ENCODE assay signal across 27 cellular contexts in the genomic region with DNA sequence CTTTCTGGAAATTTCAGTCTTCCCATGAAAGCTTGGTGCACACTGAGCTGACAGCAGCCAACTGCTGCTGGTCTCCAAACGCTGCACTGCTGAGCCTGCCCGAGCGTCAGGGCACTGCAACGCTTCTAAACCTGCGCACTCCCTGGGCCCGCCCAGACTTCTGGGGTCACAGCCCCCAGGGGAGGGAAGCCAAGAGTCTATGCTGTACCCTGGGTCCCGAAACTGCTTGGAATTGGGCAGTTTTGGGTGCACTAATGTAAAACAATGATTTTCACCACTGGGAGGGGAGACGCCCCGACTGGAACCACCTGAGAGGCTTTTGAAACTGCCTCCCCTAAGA.
"Had no signal": no experiment of that assay in that cellular context is flagged by ENCODE, and none has a peak within 500 bp of the region (broad histone marks: within the 10 kb centered on the region; RNA-seq: fewer than 3 reads in every experiment).

No MANE protein-coding gene starts in this region.

- ATAC-seq: activated CD4-positive, CD25-positive, alpha-beta regulatory T cell treated with anti-CD3 and anti-CD28 coated beads, Interleukin-2, amount 50 U/mL, for 24 hours; left cardiac atrium; pancreas; T-helper 17 cell had no signal

- H3K27ac Mint-ChIP-seq: activated naive CD4-positive, alpha-beta T cell treated with anti-CD3 and anti-CD28 coated beads for 36 hours; mesothelial cell of epicardium; T-helper 17 cell had no signal

- H3K36me3 ChIP-seq: WERI-Rb-1 had no signal

- H3K27me3 Mint-ChIP-seq: activated naive CD8-positive, alpha-beta T cell treated with anti-CD3 and anti-CD28 coated beads, Interleukin-2, amount 10 ng/mL, durations not matched to agents 7 days and 5 days; dendritic cell treated with granulocyte-macrophage colony-stimulating factor and Interleukin-4, amounts not matched to agents 40 ng/mL and 50 ng/mL, for 4 days; naive B cell; T-helper 17 cell had no signal

- H3K9me3 ChIP-seq: pancreas, right atrium auricular region, testis, transverse colon had no signal

- H3K27me3 ChIP-seq: brain microvascular endothelial cell, esophagus squamous epithelium, pancreas, right atrium auricular region, testis, transverse colon had no signal

- H3K27ac ChIP-seq: brain microvascular endothelial cell, epithelial cell of prostate, esophagus squamous epithelium, pancreas, right atrium auricular region, testis, transverse colon, WERI-Rb-1 had no signal

- DNase-seq: activated CD4-positive, alpha-beta T cell treated with anti-CD3 and anti-CD28 coated beads for 48 hours; activated CD4-positive, alpha-beta T cell treated with anti-CD3 and anti-CD28 coated beads, Interleukin-2, amount 50 U/mL, for 48 hours; activated effector memory CD4-positive, alpha-beta T cell treated with Interleukin-2 at 50 U/mL for 16 hours; activated naive CD4-positive, alpha-beta T cell treated with anti-CD3 and anti-CD28 coated beads for 36 hours; activated naive CD8-positive, alpha-beta T cell treated with anti-CD3 and anti-CD28 coated beads, Interleukin-2, amount 10 ng/mL, durations not matched to agents 7 days and 5 days; brain microvascular endothelial cell; effector CD4-positive, alpha-beta T cell; esophagus squamous epithelium; foreskin melanocyte; left cardiac atrium; mammary epithelial cell; naive B cell; pancreas; stimulated activated CD4-positive, alpha-beta T cell treated with anti-CD3 and anti-CD28 coated beads, Interleukin-15, amount 100 ng/mL, for 24 hours; stimulated activated CD4-positive, alpha-beta T cell treated with anti-CD3 and anti-CD28 coated beads, Interleukin-2, amount 100 ng/mL, for 24 hours; stimulated activated naive CD4-positive, alpha-beta T cell; T-helper 17 cell; T1000; testis; transverse colon; WERI-Rb-1 had no signal

- H3K4me3 ChIP-seq: esophagus squamous epithelium, pancreas, right atrium auricular region, smooth muscle cell, testis, transverse colon had no signal

- H3K4me1 ChIP-seq: esophagus squamous epithelium, pancreas, testis, transverse colon had no signal

- H3K9me3 Mint-ChIP-seq: activated naive CD8-positive, alpha-beta T cell treated with anti-CD3 and anti-CD28 coated beads, Interleukin-2, amount 10 ng/mL, durations not matched to agents 7 days and 5 days; mesothelial cell of epicardium had no signal

- H3K4me3 Mint-ChIP-seq: activated naive CD4-positive, alpha-beta T cell treated with anti-CD3 and anti-CD28 coated beads for 36 hours; activated naive CD8-positive, alpha-beta T cell treated with anti-CD3 and anti-CD28 coated beads, Interleukin-2, amount 10 ng/mL, durations not matched to agents 7 days and 5 days; dendritic cell treated with granulocyte-macrophage colony-stimulating factor and Interleukin-4, amounts not matched to agents 40 ng/mL and 50 ng/mL, for 4 days; mesothelial cell of epicardium; naive B cell; T-helper 17 cell had no signal

- H3K4me2 ChIP-seq: smooth muscle cell had no signal
